ENCODE assay signal across 2 cellular contexts in genomic region chr5:138353550-138353893, GRCh38.
TF ChIP-seq lines count a peak whose summit lies in the region.

No MANE protein-coding gene starts in this region.

TF ChIP-seq in SK-N-SH, 30 proteins besides CTCF, POLR2A, EP300 and RAD21 (continued from another document):
- no peak for TF ChIP-seq REST (IDR thresholded peaks at IDR 0.05; ENCODE audit: low read depth, low read length)
- TF ChIP-seq CHD2 (IDR thresholded peaks at IDR 0.05; ENCODE audit: low read length, partially characterized antibody): no peak
- no peak for TF ChIP-seq FOSL2 (IDR thresholded peaks at IDR 0.05; ENCODE audit: borderline replicate concordance, low read depth)
- no peak for TF ChIP-seq MAX (IDR thresholded peaks at IDR 0.05; ENCODE audit: low read depth)
- TF ChIP-seq RCOR1 (IDR thresholded peaks at IDR 0.05; ENCODE audit: low read length): no peak
- TF ChIP-seq NRF1 (IDR thresholded peaks at IDR 0.05; ENCODE audit: low read depth, low read length): no peak
- TF ChIP-seq, protein P1, sequence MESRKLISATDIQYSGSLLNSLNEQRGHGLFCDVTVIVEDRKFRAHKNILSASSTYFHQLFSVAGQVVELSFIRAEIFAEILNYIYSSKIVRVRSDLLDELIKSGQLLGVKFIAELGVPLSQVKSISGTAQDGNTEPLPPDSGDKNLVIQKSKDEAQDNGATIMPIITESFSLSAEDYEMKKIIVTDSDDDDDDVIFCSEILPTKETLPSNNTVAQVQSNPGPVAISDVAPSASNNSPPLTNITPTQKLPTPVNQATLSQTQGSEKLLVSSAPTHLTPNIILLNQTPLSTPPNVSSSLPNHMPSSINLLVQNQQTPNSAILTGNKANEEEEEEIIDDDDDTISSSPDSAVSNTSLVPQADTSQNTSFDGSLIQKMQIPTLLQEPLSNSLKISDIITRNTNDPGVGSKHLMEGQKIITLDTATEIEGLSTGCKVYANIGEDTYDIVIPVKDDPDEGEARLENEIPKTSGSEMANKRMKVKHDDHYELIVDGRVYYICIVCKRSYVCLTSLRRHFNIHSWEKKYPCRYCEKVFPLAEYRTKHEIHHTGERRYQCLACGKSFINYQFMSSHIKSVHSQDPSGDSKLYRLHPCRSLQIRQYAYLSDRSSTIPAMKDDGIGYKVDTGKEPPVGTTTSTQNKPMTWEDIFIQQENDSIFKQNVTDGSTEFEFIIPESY (IDR thresholded peaks at IDR 0.05; ENCODE audit: borderline replicate concordance, low read depth): no peak
- no peak for TF ChIP-seq YY1 (IDR thresholded peaks at IDR 0.05; ENCODE audit: low read depth)
- no peak for TF ChIP-seq FOXJ3 (CRISPR knock-in tag; IDR thresholded peaks at IDR 0.05)
- TF ChIP-seq, protein P2, sequence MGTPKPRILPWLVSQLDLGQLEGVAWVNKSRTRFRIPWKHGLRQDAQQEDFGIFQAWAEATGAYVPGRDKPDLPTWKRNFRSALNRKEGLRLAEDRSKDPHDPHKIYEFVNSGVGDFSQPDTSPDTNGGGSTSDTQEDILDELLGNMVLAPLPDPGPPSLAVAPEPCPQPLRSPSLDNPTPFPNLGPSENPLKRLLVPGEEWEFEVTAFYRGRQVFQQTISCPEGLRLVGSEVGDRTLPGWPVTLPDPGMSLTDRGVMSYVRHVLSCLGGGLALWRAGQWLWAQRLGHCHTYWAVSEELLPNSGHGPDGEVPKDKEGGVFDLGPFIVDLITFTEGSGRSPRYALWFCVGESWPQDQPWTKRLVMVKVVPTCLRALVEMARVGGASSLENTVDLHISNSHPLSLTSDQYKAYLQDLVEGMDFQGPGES (IDR thresholded peaks at IDR 0.05; ENCODE audit: low read depth, low read length): no peak
- TF ChIP-seq, protein P3, sequence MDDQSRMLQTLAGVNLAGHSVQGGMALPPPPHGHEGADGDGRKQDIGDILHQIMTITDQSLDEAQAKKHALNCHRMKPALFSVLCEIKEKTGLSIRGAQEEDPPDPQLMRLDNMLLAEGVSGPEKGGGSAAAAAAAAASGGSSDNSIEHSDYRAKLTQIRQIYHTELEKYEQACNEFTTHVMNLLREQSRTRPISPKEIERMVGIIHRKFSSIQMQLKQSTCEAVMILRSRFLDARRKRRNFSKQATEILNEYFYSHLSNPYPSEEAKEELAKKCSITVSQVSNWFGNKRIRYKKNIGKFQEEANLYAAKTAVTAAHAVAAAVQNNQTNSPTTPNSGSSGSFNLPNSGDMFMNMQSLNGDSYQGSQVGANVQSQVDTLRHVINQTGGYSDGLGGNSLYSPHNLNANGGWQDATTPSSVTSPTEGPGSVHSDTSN (IDR thresholded peaks at IDR 0.05): no peak
- no peak for TF ChIP-seq GABPA (IDR thresholded peaks at IDR 0.05; ENCODE audit: low read depth)
- no peak for TF ChIP-seq EZH2phosphoT487 (IDR thresholded peaks at IDR 0.05; ENCODE audit: borderline replicate concordance, low read depth)

TF ChIP-seq in SK-N-SH treated with all-trans-retinoic acid at 6 μM for 48 hours, 23 proteins besides CTCF, POLR2A, EP300 and RAD21 (continued from another document):
- TF ChIP-seq, protein P4, sequence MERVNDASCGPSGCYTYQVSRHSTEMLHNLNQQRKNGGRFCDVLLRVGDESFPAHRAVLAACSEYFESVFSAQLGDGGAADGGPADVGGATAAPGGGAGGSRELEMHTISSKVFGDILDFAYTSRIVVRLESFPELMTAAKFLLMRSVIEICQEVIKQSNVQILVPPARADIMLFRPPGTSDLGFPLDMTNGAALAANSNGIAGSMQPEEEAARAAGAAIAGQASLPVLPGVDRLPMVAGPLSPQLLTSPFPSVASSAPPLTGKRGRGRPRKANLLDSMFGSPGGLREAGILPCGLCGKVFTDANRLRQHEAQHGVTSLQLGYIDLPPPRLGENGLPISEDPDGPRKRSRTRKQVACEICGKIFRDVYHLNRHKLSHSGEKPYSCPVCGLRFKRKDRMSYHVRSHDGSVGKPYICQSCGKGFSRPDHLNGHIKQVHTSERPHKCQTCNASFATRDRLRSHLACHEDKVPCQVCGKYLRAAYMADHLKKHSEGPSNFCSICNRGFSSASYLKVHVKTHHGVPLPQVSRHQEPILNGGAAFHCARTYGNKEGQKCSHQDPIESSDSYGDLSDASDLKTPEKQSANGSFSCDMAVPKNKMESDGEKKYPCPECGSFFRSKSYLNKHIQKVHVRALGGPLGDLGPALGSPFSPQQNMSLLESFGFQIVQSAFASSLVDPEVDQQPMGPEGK (CRISPR knock-in tag; IDR thresholded peaks at IDR 0.05; ENCODE audit: borderline replicate concordance): no peak
- TF ChIP-seq ZC3H10 (CRISPR knock-in tag; IDR thresholded peaks at IDR 0.05) (no peak), ZNF565 (CRISPR knock-in tag; conservative IDR thresholded peaks at IDR 0.05; ENCODE audit: low read depth) (no peak)
